Comparison of ENCODE assay signal across 23 cellular contexts in the genomic region with DNA sequence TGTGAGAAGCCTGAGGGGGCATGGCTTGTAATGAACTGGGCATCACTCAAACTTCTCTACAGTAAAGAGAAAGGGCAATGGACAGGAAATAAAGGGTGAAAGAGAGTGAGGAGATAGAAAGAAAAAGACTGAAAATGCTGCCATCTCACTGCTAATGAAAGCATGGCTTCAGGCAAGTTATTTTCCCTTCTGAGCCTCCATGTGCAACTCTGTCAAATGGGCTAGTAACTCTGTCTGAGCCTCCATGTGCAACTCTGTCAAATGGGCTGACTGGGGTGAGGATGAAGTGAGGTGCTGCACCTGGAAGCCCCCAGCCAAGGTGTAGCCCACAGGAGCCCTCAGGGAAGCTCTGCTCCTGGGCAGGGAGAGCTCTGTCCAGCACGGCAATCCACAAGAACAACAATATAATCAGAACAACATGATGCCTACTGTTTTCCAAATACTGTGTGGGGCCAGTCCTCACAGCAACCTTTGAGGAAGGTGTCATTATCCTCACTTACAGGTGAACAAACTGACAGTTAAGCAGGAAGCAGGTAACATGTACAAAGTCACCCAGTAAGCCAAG.
"Had no signal": no experiment of that assay in that cellular context is flagged by ENCODE, and none has a peak within 500 bp of the region (broad histone marks: within the 10 kb centered on the region; RNA-seq: fewer than 3 reads in every experiment).

No MANE protein-coding gene starts in this region.

- H3K9me3 Mint-ChIP-seq: memory B cell; mesothelial cell of epicardium; stimulated activated effector memory CD8-positive, alpha-beta T cell treated with anti-CD3 and anti-CD28 coated beads, Interleukin-12 subunit alpha, Interleukin-12 subunit beta, amount 100 ng/mL, for 72 hours; type B pancreatic cell had no signal

- H3K4me1 ChIP-seq: prostate gland, right atrium auricular region, sigmoid colon had no signal

- H3K36me3 ChIP-seq: prostate gland, right atrium auricular region, sigmoid colon, stomach, tibial artery had no signal

- ATAC-seq: left lobe of liver; naive thymus-derived CD4-positive, alpha-beta T cell; stimulated activated effector memory CD8-positive, alpha-beta T cell treated with anti-CD3 and anti-CD28 coated beads, Interleukin-12 subunit alpha, Interleukin-12 subunit beta, amount 100 ng/mL, for 72 hours had no signal

- H3K27ac ChIP-seq: dorsolateral prefrontal cortex, prostate gland, right atrium auricular region, sigmoid colon, stomach, tibial artery had no signal

- DNase-seq: dorsolateral prefrontal cortex; effector CD4-positive, alpha-beta T cell; head of caudate nucleus; naive thymus-derived CD4-positive, alpha-beta T cell; nucleus accumbens; sigmoid colon; stimulated activated CD4-positive, alpha-beta T cell treated with anti-CD3 and anti-CD28 coated beads, Interleukin-2, amount 100 ng/mL, for 24 hours; stimulated activated CD4-positive, alpha-beta T cell treated with anti-CD3 and anti-CD28 coated beads, Interleukin-4, amount 100 ng/mL, for 24 hours; stimulated activated naive CD4-positive, alpha-beta T cell treated with Interleukin-2 at 50 U/mL for 16 hours; stomach; tibial artery had no signal

- H3K4me1 Mint-ChIP-seq: memory B cell; nephron; stimulated activated effector memory CD8-positive, alpha-beta T cell treated with anti-CD3 and anti-CD28 coated beads, Interleukin-12 subunit alpha, Interleukin-12 subunit beta, amount 100 ng/mL, for 72 hours had no signal

- H3K9me3 ChIP-seq: prostate gland, right atrium auricular region, sigmoid colon, stomach, tibial artery had no signal

- H3K4me3 ChIP-seq: dorsolateral prefrontal cortex, lung, prostate gland, right atrium auricular region, sigmoid colon, stomach, tibial artery had no signal

- H3K4me3 Mint-ChIP-seq: memory B cell; mesothelial cell of epicardium; naive thymus-derived CD4-positive, alpha-beta T cell; nephron; stimulated activated effector memory CD8-positive, alpha-beta T cell treated with anti-CD3 and anti-CD28 coated beads, Interleukin-12 subunit alpha, Interleukin-12 subunit beta, amount 100 ng/mL, for 72 hours; type B pancreatic cell had no signal

- H3K36me3 Mint-ChIP-seq: memory B cell; mesothelial cell of epicardium; stimulated activated effector memory CD8-positive, alpha-beta T cell treated with anti-CD3 and anti-CD28 coated beads, Interleukin-12 subunit alpha, Interleukin-12 subunit beta, amount 100 ng/mL, for 72 hours; type B pancreatic cell had no signal

- H3K27me3 ChIP-seq: right atrium auricular region had no signal

- FAIRE-seq: colon, frontal cortex, keratinocyte had no signal

- H3K27ac Mint-ChIP-seq: memory B cell; mesothelial cell of epicardium; nephron; stimulated activated effector memory CD8-positive, alpha-beta T cell treated with anti-CD3 and anti-CD28 coated beads, Interleukin-12 subunit alpha, Interleukin-12 subunit beta, amount 100 ng/mL, for 72 hours; type B pancreatic cell had no signal
